Comparison of ENCODE assay signal across 1 cellular context in genomic region chr5:25701936-25702335, GRCh38.
TF ChIP-seq lines count a peak whose summit lies in the region.

No MANE protein-coding gene starts in this region.

TF ChIP-seq in GM23338, 12 proteins besides CTCF, POLR2A, EP300 and RAD21 (continued from another document):
- no peak for TF ChIP-seq NANOG (IDR thresholded peaks at IDR 0.05; ENCODE audit: borderline replicate concordance)
- no peak for TF ChIP-seq JUNB (IDR thresholded peaks at IDR 0.05; ENCODE audit: unreplicated experiment)
- no peak for TF ChIP-seq ZNF114 (CRISPR knock-in tag; IDR thresholded peaks at IDR 0.05)
- no peak for TF ChIP-seq ETS1 (IDR thresholded peaks at IDR 0.05)
